In genomic region chr14:94345344-94346072, GRCh38 we compare ENCODE assay signal across 12 cellular contexts. TPM values are rescaled to one million over a fixed set of nuclear protein-coding genes. Genes with fewer than 3 reads are reported as not detected.
DNase-seq lines count a peak whose midpoint lies in the region; ATAC-seq, FAIRE-seq and TF ChIP-seq lines count a peak whose summit lies in the region.
"Had no signal": no experiment of that assay in that cellular context is flagged by ENCODE, and none has a peak within 500 bp of the region (broad histone marks: within the 10 kb centered on the region; RNA-seq: fewer than 3 reads in every experiment).

No MANE protein-coding gene starts in this region.

- DNase-seq in AG08396 (ENCODE audit: low spot score) (peak; percentile 82), HT-29 (ENCODE audit: low spot score) (peak; percentile 69), astrocyte (ENCODE audit: low read depth) (peak; percentile 94), HepG2 (ENCODE audit: low spot score) (peak; percentile 68), KBM-7 (no peak), DMS79 (lab: John Stamatoyannopoulos, UW) (no peak)
- DNase-seq: activated CD4-positive, CD25-positive, alpha-beta regulatory T cell; NCI-H526 had no signal

- peaks cover 27% of the 10 kb centered on the region for H3K4me1 ChIP-seq in astrocyte (ENCODE audit: insufficient read depth, low read length)
- H3K4me1 ChIP-seq in HepG2 (ENCODE audit: insufficient read depth, low read length) = peaks cover 94% of the 10 kb centered on the region

- H3K4me3 ChIP-seq in astrocyte (ENCODE audit: insufficient read depth, low read depth, low read length) = no peak overlapping the region
- H3K4me3 ChIP-seq in HepG2 (replicated peaks in 1 of 3; ENCODE audit: insufficient read depth in 1 of 3, low read depth in 2 of 3, low read length in 3 of 3) = no peak overlapping the region

- H3K36me3 ChIP-seq in astrocyte (ENCODE audit: insufficient read depth, low read length) (no peaks in the 10 kb centered on the region), HepG2 (replicated peaks in 1 of 2; ENCODE audit: control insufficient read depth in 1 of 2, insufficient read depth in 2 of 2, low read length in 2 of 2) (no peaks in the 10 kb centered on the region)

- H3K9me3 ChIP-seq in astrocyte (ENCODE audit: insufficient read depth, low read depth, low read length) = no peaks in the 10 kb centered on the region
- no peaks in the 10 kb centered on the region for H3K9me3 ChIP-seq in HepG2 (ENCODE audit: low read length)

- no peaks in the 10 kb centered on the region for H3K36me3 Mint-ChIP-seq in astrocyte (ENCODE audit: low read depth, unreplicated experiment)
- H3K36me3 Mint-ChIP-seq: brain, type B pancreatic cell had no signal

- no peak for TF ChIP-seq RAD21 in HepG2 (CRISPR knock-in tag; IDR thresholded peaks at IDR 0.05)

- FAIRE-seq in astrocyte (lab: Jason Lieb, UNC) (peak; percentile 81), HepG2 (lab: Jason Lieb, UNC) (no peak)

- ATAC-seq in HepG2 (no peak), HG03139 (IDR thresholded peaks at IDR 0.05; ENCODE audit: unreplicated experiment) (no peak), HG03025 (IDR thresholded peaks at IDR 0.05; ENCODE audit: low FRiP score, unreplicated experiment) (no peak)

- H3K4me2 ChIP-seq in astrocyte (ENCODE audit: low read length) = peak overlapping the region; percentile 49
- peak overlapping the region; percentile 13; the same call in 1 of the 2 replicates for H3K4me2 ChIP-seq in HepG2 (ENCODE audit: low read depth, low read length)

- H3K27me3 ChIP-seq in astrocyte (ENCODE audit: insufficient read depth, low read length) (no peaks in the 10 kb centered on the region), HepG2 (ENCODE audit: control insufficient read depth in 1 of 2, insufficient read depth in 2 of 2, low read length in 2 of 2) (no peaks in the 10 kb centered on the region; a peak in 1 of 5 replicates)

- no peak overlapping the region for H3K4me3 Mint-ChIP-seq in astrocyte (ENCODE audit: unreplicated experiment)
- H3K4me3 Mint-ChIP-seq: brain, type B pancreatic cell had no signal

- peak overlapping the region; percentile 52 for H3K27ac ChIP-seq in astrocyte (ENCODE audit: low read depth, low read length)
- H3K27ac ChIP-seq in HepG2 (ENCODE audit: extremely low read length, insufficient read depth, low read length) = no peak overlapping the region

- in situ Hi-C loops in HepG2 (cut with HindIII; ENCODE audit: extremely low pct_ligation_motif_present, low pct_unique_long_range_greater_than_20kb) (no loop called here), KBM-7 (cut with MboI; ENCODE audit: low pct_unique_long_range_greater_than_20kb, low sequenced_read_pairs) (no loop called here)

- no peak overlapping the region for H2AFZ ChIP-seq in astrocyte (ENCODE audit: low read depth, low read length)
- no peak overlapping the region for H2AFZ ChIP-seq in HepG2 (ENCODE audit: low read length)

- no peak for TF ChIP-seq CTCF in astrocyte (IDR thresholded peaks at IDR 0.05; ENCODE audit: insufficient read depth, low read depth, low read length)
- TF ChIP-seq CTCF in HepG2 (CRISPR knock-in tag; IDR thresholded peaks at IDR 0.05) = no peak

- POLR2A ChIA-PET in HepG2 (lab: Yijun Ruan, JAX) = interaction anchor here (0.8 to 2.0 kb wide), 7 partner anchors 10 to 254 kb away, joined by 4 to 7 read pairs (median 5); partner anchors contain the start of genes SERPINA1, SERPINA10 and SERPINA6

- CTCF ChIA-PET in HepG2 (lab: Yijun Ruan, JAX; ENCODE audit: low intra/inter-chr PET ratio, low total read pairs) = no interaction called here

- BruUV-seq in HepG2 (replicated peaks; lab: Mats Ljungman, UMichigan) = no TSS peak

- H3K27me3 Mint-ChIP-seq in astrocyte (ENCODE audit: low read depth, unreplicated experiment) = peaks cover 14% of the 10 kb centered on the region

- H4K20me1 ChIP-seq in astrocyte (ENCODE audit: insufficient read depth, low read length) = no peaks in the 10 kb centered on the region
- H4K20me1 ChIP-seq in HepG2 (ENCODE audit: insufficient read depth, low read length) = no peaks in the 10 kb centered on the region

- H3K9me3 Mint-ChIP-seq in astrocyte (ENCODE audit: unreplicated experiment) = peaks cover 11% of the 10 kb centered on the region
- H3K9me3 Mint-ChIP-seq: type B pancreatic cell had no signal

- TF ChIP-seq POLR2A in HepG2 (IDR thresholded peaks at IDR 0.05; ENCODE audit: insufficient read depth in 1 of 2, low read depth in 2 of 2, low read length in 2 of 2) = no peak

- intact Hi-C loops in HepG2 (cut with micrococcal nuclease; ENCODE audit: unreplicated experiment) = loop anchor here (1.0 kb wide), 1 partner anchor 32 kb away; no protein-coding TSS in a partner anchor

- H3K79me2 ChIP-seq in astrocyte (ENCODE audit: insufficient read depth, low read length) (no peaks in the 10 kb centered on the region), HepG2 (ENCODE audit: insufficient read depth, low read length) (no peaks in the 10 kb centered on the region)

- peaks cover 24% of the 10 kb centered on the region for H3K4me1 Mint-ChIP-seq in astrocyte (ENCODE audit: low read depth, unreplicated experiment)

- H3K9ac ChIP-seq in astrocyte (ENCODE audit: low read length) (no peak overlapping the region), HepG2 (ENCODE audit: insufficient read depth, low read depth, low read length) (no peak overlapping the region)

- no peak overlapping the region for H3K27ac Mint-ChIP-seq in astrocyte (ENCODE audit: unreplicated experiment)
- H3K27ac Mint-ChIP-seq: brain, type B pancreatic cell had no signal

- TF ChIP-seq EP300 in HepG2 (IDR thresholded peaks at IDR 0.05; ENCODE audit: low read depth in 2 of 2, low read length in 2 of 2) (no peak; a peak in 1 of 4 replicates), HepG2 (CRISPR knock-in tag; IDR thresholded peaks at IDR 0.05; ENCODE audit: borderline replicate concordance) (no peak)

- 38% methylated on average over 3 of the region's 13 CpGs for WGBS in HepG2 (ENCODE audit: low lambda C conversion rate)

RNA-seq across cellular contexts. Expression of gene SERPINA2, which starts 21.0 kb away (rescaled TPM):
- not detected in 2 replicates for total RNA-seq in HT-29 (2014; rRNA removed; shearing (Covaris generic))
- total RNA-seq in astrocyte (not detected in 2 replicates), HepG2 (2016; rRNA removed; fragmentation: Illumina TruSeq; extraction: Trizol) (0.24 TPM in 1 of 2 replicates, not detected in the other)
- not detected in 2 replicates for total RNA-seq in HepG2 (2016; cell fraction: cytosol; rRNA removed; fragmentation: Illumina TruSeq; extraction: Trizol; ENCODE audit: low read depth)
- total RNA-seq in HepG2 (2016; cell fraction: insoluble cytoplasmic fraction; rRNA removed; fragmentation: Illumina TruSeq; extraction: Trizol) = 0.21 TPM in 1 of 2 replicates, not detected in the other
- total RNA-seq in HepG2 (2016; cell fraction: membrane; rRNA removed; fragmentation: Illumina TruSeq; extraction: Trizol) = not detected in 2 replicates
- total RNA-seq in HepG2 (2016; cell fraction: nucleus; rRNA removed; fragmentation: Illumina TruSeq; extraction: Trizol) = not detected in 2 replicates
- 0.08 TPM in 1 of 2 replicates, not detected in the other for polyA plus RNA-seq in HepG2 (2011; rRNA removed)
- not detected in 2 replicates for polyA plus RNA-seq in HepG2 (2011; cell fraction: cytosol; rRNA removed)
- polyA plus RNA-seq in HepG2 (2011; cell fraction: nucleus; rRNA removed) = 0.81 and 0.84 TPM in 2 replicates
- 0.17 TPM in 1 of 2 replicates, not detected in the other for polyA plus RNA-seq in HepG2 (2012)
- not detected in 2 replicates for polyA plus RNA-seq in HepG2 (2016; cell fraction: cytosol; fragmentation: Illumina TruSeq; extraction: Trizol; ENCODE audit: low read depth)
- not detected in 2 replicates for polyA plus RNA-seq in HepG2 (2016; cell fraction: insoluble cytoplasmic fraction; fragmentation: Illumina TruSeq; extraction: Trizol; ENCODE audit: low read depth)
- 0.21 TPM in 1 of 2 replicates, not detected in the other for polyA plus RNA-seq in HepG2 (2016; cell fraction: membrane; fragmentation: Illumina TruSeq; extraction: Trizol; ENCODE audit: low read depth)
- not detected in 2 replicates for polyA plus RNA-seq in HepG2 (2016; cell fraction: nucleus; fragmentation: Illumina TruSeq; extraction: Trizol; ENCODE audit: insufficient read depth, low read depth)
- not detected in 2 replicates for polyA minus RNA-seq in HepG2 (2011; rRNA and poly(A)+ RNA removed; ENCODE audit: low replicate concordance)
- not detected in 2 replicates for polyA minus RNA-seq in HepG2 (2011; cell fraction: cytosol; rRNA and poly(A)+ RNA removed)
- polyA minus RNA-seq in HepG2 (2011; cell fraction: nucleus; rRNA and poly(A)+ RNA removed) = 0.87 and 1.4 TPM in 2 replicates

RNA-seq across cellular contexts. Expression of gene SERPINA6, which starts 22.4 kb away (rescaled TPM):
- 0.99 and 1.2 TPM in 2 replicates for total RNA-seq in HT-29 (2014; rRNA removed; shearing (Covaris generic))
- total RNA-seq in astrocyte = not detected in 2 replicates
- 144 and 260 TPM in 2 replicates for total RNA-seq in HepG2 (2016; rRNA removed; fragmentation: Illumina TruSeq; extraction: Trizol)
- 46.5 and 59.8 TPM in 2 replicates for total RNA-seq in HepG2 (2016; cell fraction: cytosol; rRNA removed; fragmentation: Illumina TruSeq; extraction: Trizol; ENCODE audit: low read depth)
- total RNA-seq in HepG2 (2016; cell fraction: insoluble cytoplasmic fraction; rRNA removed; fragmentation: Illumina TruSeq; extraction: Trizol) = 147 and 255 TPM in 2 replicates
- total RNA-seq in HepG2 (2016; cell fraction: membrane; rRNA removed; fragmentation: Illumina TruSeq; extraction: Trizol) = 72.4 and 91.0 TPM in 2 replicates
- 209 and 232 TPM in 2 replicates for total RNA-seq in HepG2 (2016; cell fraction: nucleus; rRNA removed; fragmentation: Illumina TruSeq; extraction: Trizol)
- polyA plus RNA-seq in HepG2 (2011; rRNA removed) = 333 and 391 TPM in 2 replicates
- 334 and 367 TPM in 2 replicates for polyA plus RNA-seq in HepG2 (2011; cell fraction: cytosol; rRNA removed)
- polyA plus RNA-seq in HepG2 (2011; cell fraction: nucleus; rRNA removed) = 148 and 149 TPM in 2 replicates
- 165 and 183 TPM in 2 replicates for polyA plus RNA-seq in HepG2 (2012)
- 50.8 and 68.1 TPM in 2 replicates for polyA plus RNA-seq in HepG2 (2016; cell fraction: cytosol; fragmentation: Illumina TruSeq; extraction: Trizol; ENCODE audit: low read depth)
- polyA plus RNA-seq in HepG2 (2016; cell fraction: insoluble cytoplasmic fraction; fragmentation: Illumina TruSeq; extraction: Trizol; ENCODE audit: low read depth) = 148 and 161 TPM in 2 replicates
- polyA plus RNA-seq in HepG2 (2016; cell fraction: membrane; fragmentation: Illumina TruSeq; extraction: Trizol; ENCODE audit: low read depth) = 59.5 and 79.3 TPM in 2 replicates
- polyA plus RNA-seq in HepG2 (2016; cell fraction: nucleus; fragmentation: Illumina TruSeq; extraction: Trizol; ENCODE audit: insufficient read depth, low read depth) = 298 and 309 TPM in 2 replicates
- 295 TPM in 1 of 2 replicates, not detected in the other for polyA minus RNA-seq in HepG2 (2011; rRNA and poly(A)+ RNA removed; ENCODE audit: low replicate concordance)
- 62.1 and 78.1 TPM in 2 replicates for polyA minus RNA-seq in HepG2 (2011; cell fraction: cytosol; rRNA and poly(A)+ RNA removed)
- polyA minus RNA-seq in HepG2 (2011; cell fraction: nucleus; rRNA and poly(A)+ RNA removed) = 54.3 and 66.5 TPM in 2 replicates

RNA-seq across cellular contexts. Expression of gene SERPINA1, which starts 42.9 kb away (rescaled TPM):
- 304 and 307 TPM in 2 replicates for total RNA-seq in HT-29 (2014; rRNA removed; shearing (Covaris generic))
- total RNA-seq in astrocyte (0.98 and 1.3 TPM in 2 replicates), HepG2 (2016; rRNA removed; fragmentation: Illumina TruSeq; extraction: Trizol) (2,013 and 3,266 TPM in 2 replicates)
- total RNA-seq in HepG2 (2016; cell fraction: cytosol; rRNA removed; fragmentation: Illumina TruSeq; extraction: Trizol; ENCODE audit: low read depth) = 1,032 and 1,133 TPM in 2 replicates
- total RNA-seq in HepG2 (2016; cell fraction: insoluble cytoplasmic fraction; rRNA removed; fragmentation: Illumina TruSeq; extraction: Trizol) = 1,778 and 3,168 TPM in 2 replicates
- 2,429 and 2,540 TPM in 2 replicates for total RNA-seq in HepG2 (2016; cell fraction: membrane; rRNA removed; fragmentation: Illumina TruSeq; extraction: Trizol)
- 3,105 and 3,600 TPM in 2 replicates for total RNA-seq in HepG2 (2016; cell fraction: nucleus; rRNA removed; fragmentation: Illumina TruSeq; extraction: Trizol)
- polyA plus RNA-seq in HepG2 (2011; rRNA removed) = 11,015 and 14,177 TPM in 2 replicates
- polyA plus RNA-seq in HepG2 (2011; cell fraction: cytosol; rRNA removed) = 9,533 and 11,655 TPM in 2 replicates
- 2,313 and 3,208 TPM in 2 replicates for polyA plus RNA-seq in HepG2 (2011; cell fraction: nucleus; rRNA removed)
- polyA plus RNA-seq in HepG2 (2012) = 7,481 and 10,843 TPM in 2 replicates
- 4,767 and 4,962 TPM in 2 replicates for polyA plus RNA-seq in HepG2 (2016; cell fraction: cytosol; fragmentation: Illumina TruSeq; extraction: Trizol; ENCODE audit: low read depth)
- polyA plus RNA-seq in HepG2 (2016; cell fraction: insoluble cytoplasmic fraction; fragmentation: Illumina TruSeq; extraction: Trizol; ENCODE audit: low read depth) = 4,118 and 4,730 TPM in 2 replicates
- 6,083 and 6,679 TPM in 2 replicates for polyA plus RNA-seq in HepG2 (2016; cell fraction: membrane; fragmentation: Illumina TruSeq; extraction: Trizol; ENCODE audit: low read depth)
- 8,870 and 9,648 TPM in 2 replicates for polyA plus RNA-seq in HepG2 (2016; cell fraction: nucleus; fragmentation: Illumina TruSeq; extraction: Trizol; ENCODE audit: insufficient read depth, low read depth)
- 7.6 and 11,192 TPM in 2 replicates for polyA minus RNA-seq in HepG2 (2011; rRNA and poly(A)+ RNA removed; ENCODE audit: low replicate concordance)
- 3,443 and 4,995 TPM in 2 replicates for polyA minus RNA-seq in HepG2 (2011; cell fraction: cytosol; rRNA and poly(A)+ RNA removed)
- 1,177 and 2,207 TPM in 2 replicates for polyA minus RNA-seq in HepG2 (2011; cell fraction: nucleus; rRNA and poly(A)+ RNA removed)

RNA-seq across cellular contexts. Expression of gene SERPINA10, which starts 52.4 kb away (rescaled TPM):
- total RNA-seq in HT-29 (2014; rRNA removed; shearing (Covaris generic)) = not detected in 2 replicates
- total RNA-seq in astrocyte (not detected in 2 replicates), HepG2 (2016; rRNA removed; fragmentation: Illumina TruSeq; extraction: Trizol) (12.1 and 20.1 TPM in 2 replicates)
- 2.9 and 3.2 TPM in 2 replicates for total RNA-seq in HepG2 (2016; cell fraction: cytosol; rRNA removed; fragmentation: Illumina TruSeq; extraction: Trizol; ENCODE audit: low read depth)
- total RNA-seq in HepG2 (2016; cell fraction: insoluble cytoplasmic fraction; rRNA removed; fragmentation: Illumina TruSeq; extraction: Trizol) = 12.4 and 19.4 TPM in 2 replicates
- 7.0 and 7.6 TPM in 2 replicates for total RNA-seq in HepG2 (2016; cell fraction: membrane; rRNA removed; fragmentation: Illumina TruSeq; extraction: Trizol)
- total RNA-seq in HepG2 (2016; cell fraction: nucleus; rRNA removed; fragmentation: Illumina TruSeq; extraction: Trizol) = 15.9 and 21.0 TPM in 2 replicates
- polyA plus RNA-seq in HepG2 (2011; rRNA removed) = 17.3 and 20.2 TPM in 2 replicates
- 11.5 and 15.3 TPM in 2 replicates for polyA plus RNA-seq in HepG2 (2011; cell fraction: cytosol; rRNA removed)
- polyA plus RNA-seq in HepG2 (2011; cell fraction: nucleus; rRNA removed) = 5.4 and 6.4 TPM in 2 replicates
- 14.6 and 20.7 TPM in 2 replicates for polyA plus RNA-seq in HepG2 (2012)
- polyA plus RNA-seq in HepG2 (2016; cell fraction: cytosol; fragmentation: Illumina TruSeq; extraction: Trizol; ENCODE audit: low read depth) = 1.4 and 1.5 TPM in 2 replicates
- polyA plus RNA-seq in HepG2 (2016; cell fraction: insoluble cytoplasmic fraction; fragmentation: Illumina TruSeq; extraction: Trizol; ENCODE audit: low read depth) = 9.7 and 11.2 TPM in 2 replicates
- polyA plus RNA-seq in HepG2 (2016; cell fraction: membrane; fragmentation: Illumina TruSeq; extraction: Trizol; ENCODE audit: low read depth) = 3.7 and 4.1 TPM in 2 replicates
- 22.0 and 24.2 TPM in 2 replicates for polyA plus RNA-seq in HepG2 (2016; cell fraction: nucleus; fragmentation: Illumina TruSeq; extraction: Trizol; ENCODE audit: insufficient read depth, low read depth)
- polyA minus RNA-seq in HepG2 (2011; rRNA and poly(A)+ RNA removed; ENCODE audit: low replicate concordance) = 26.7 TPM in 1 of 2 replicates, not detected in the other
- 15.7 and 16.5 TPM in 2 replicates for polyA minus RNA-seq in HepG2 (2011; cell fraction: cytosol; rRNA and poly(A)+ RNA removed)
- polyA minus RNA-seq in HepG2 (2011; cell fraction: nucleus; rRNA and poly(A)+ RNA removed) = 13.5 and 16.3 TPM in 2 replicates

Comparison
In these comparisons a context has a peak if more than half of its experiments do, and no peak if none do; other contexts are left out.
1. DNase-seq: peak in AG08396 (single experiment), HT-29 (single experiment), astrocyte (single experiment) and HepG2 (single experiment); none in KBM-7 (single experiment) and DMS79 (single experiment).
2. RNA of gene SERPINA6, which starts 22.4 kb away (total RNA-seq): 46.5 to 260 TPM in HepG2; 0.99 to 1.2 TPM in HT-29 and not detected in astrocyte; every median in the first group is over 10 times any median in the second.
3. RNA of gene SERPINA1, which starts 42.9 kb away (total RNA-seq): 1,032 to 3,600 TPM in HepG2 and 304 to 307 TPM in HT-29; 0.98 to 1.3 TPM in astrocyte; every median in the first group is over 100 times any median in the second.